18 cellular contexts compared by ENCODE assay signal in genomic region chr1:218600968-218601367, GRCh38.
DNase-seq lines count a peak whose midpoint lies in the region; ATAC-seq and TF ChIP-seq lines count a peak whose summit lies in the region.
"Had no signal": no experiment of that assay in that cellular context is flagged by ENCODE, and none has a peak within 500 bp of the region (broad histone marks: within the 10 kb centered on the region; RNA-seq: fewer than 3 reads in every experiment).

No MANE protein-coding gene starts in this region.

- TF ChIP-seq RAD21 in SK-N-SH (IDR thresholded peaks at IDR 0.05; ENCODE audit: low read length), result no peak

- H3K27ac ChIP-seq in SK-N-SH (ENCODE audit: low read depth in 2 of 2, low read length in 1 of 2), result 0 out of 4 replicates have a peak overlapping the region, but pooled peaks of 1 of the 2 experiments have one; percentile 9
- H3K27ac ChIP-seq in Panc1 (ENCODE audit: low read length), result peak overlapping the region; percentile 15; the same call in 1 of the 2 replicates
- no peak overlapping the region for H3K27ac ChIP-seq in foreskin keratinocyte
- H3K27ac ChIP-seq: ascending aorta, SJSA1, VCaP had no signal

- no peak for TF ChIP-seq EP300 in SK-N-SH (IDR thresholded peaks at IDR 0.05; ENCODE audit: borderline replicate concordance in 1 of 2, low read depth in 1 of 2, low read length in 1 of 2)

- TF ChIP-seq CTCF in SK-N-SH (IDR thresholded peaks at IDR 0.05) (no peak), Panc1 (IDR thresholded peaks at IDR 0.05) (no peak), foreskin keratinocyte (conservative IDR thresholded peaks at IDR 0.05) (no peak), mucosa of descending colon (IDR thresholded peaks at IDR 0.05) (no peak)

- no peak overlapping the region for H3K9ac ChIP-seq in SK-N-SH

- WGBS in SK-N-SH (ENCODE audit: low lambda C conversion rate), result 96% methylated on average over 3 of the region's 3 CpGs

- H2AFZ ChIP-seq in SK-N-SH (ENCODE audit: low read depth), result peak overlapping the region; percentile 58; the same call in 1 of the 2 replicates

- in situ Hi-C loops in Panc1 (cut with HindIII; ENCODE audit: low pct_unique_long_range_greater_than_20kb, low sequenced_read_pairs), result no loop called here

- H3K36me3 ChIP-seq in SK-N-SH (replicated peaks in 1 of 2; ENCODE audit: control insufficient read depth in 1 of 2, insufficient read depth in 2 of 2, low read length in 1 of 2) (no peaks in the 10 kb centered on the region), Panc1 (ENCODE audit: control insufficient read depth, insufficient read depth, low read length) (no peaks in the 10 kb centered on the region), mucosa of descending colon (ENCODE audit: low read depth) (no peaks in the 10 kb centered on the region)
- H3K36me3 ChIP-seq: ascending aorta, SJSA1 had no signal

- CTCF ChIA-PET in SK-N-SH (lab: Yijun Ruan, JAX), result no interaction called here
- CTCF ChIA-PET in Panc1 (lab: Charles Lee), result no interaction called here

- no peaks in the 10 kb centered on the region for H3K79me2 ChIP-seq in SK-N-SH (ENCODE audit: insufficient read depth)

- no peak overlapping the region for H3K4me3 ChIP-seq in SK-N-SH (ENCODE audit: low read depth in 2 of 2, low read length in 1 of 2)
- H3K4me3 ChIP-seq in Panc1 (ENCODE audit: low read depth in 2 of 2, low read length in 2 of 2), result no peak overlapping the region
- no peak overlapping the region for H3K4me3 ChIP-seq in mucosa of descending colon
- H3K4me3 ChIP-seq: ascending aorta, SJSA1 had no signal

- TF ChIP-seq POLR2A in GM18505 (IDR thresholded peaks at IDR 0.05; ENCODE audit: borderline replicate concordance, extremely low read depth, insufficient read depth, insufficient read length), result no peak

- intact Hi-C loops in Panc1 (cut with micrococcal nuclease; ENCODE audit: unreplicated experiment) (no loop called here), mucosa of descending colon (cut with DNase I, micrococcal nuclease) (no loop called here)

- H3K4me2 ChIP-seq in SK-N-SH, result no peak overlapping the region

- POLR2A ChIA-PET in SK-N-SH (lab: Yijun Ruan, JAX) (no interaction called here), Panc1 (lab: Charles Lee) (no interaction called here)

- H4K20me1 ChIP-seq in SK-N-SH (ENCODE audit: insufficient read depth), result no peaks in the 10 kb centered on the region

- H3K9me3 ChIP-seq in SK-N-SH, result no peaks in the 10 kb centered on the region
- H3K9me3 ChIP-seq in Panc1 (ENCODE audit: control insufficient read depth, insufficient read depth, low read depth, low read length), result no peaks in the 10 kb centered on the region
- H3K9me3 ChIP-seq in mucosa of descending colon, result peaks cover 2% of the 10 kb centered on the region
- H3K9me3 ChIP-seq: ascending aorta, SJSA1 had no signal

- BruUV-seq in Panc1 (replicated peaks; lab: Mats Ljungman, UMichigan), result no TSS peak

- H3K4me1 ChIP-seq in SK-N-SH (ENCODE audit: control insufficient read depth in 1 of 2, insufficient read depth in 2 of 2, low read depth in 1 of 2, low read length in 1 of 2) (peaks cover 0 to 3% of the 10 kb centered on the region in 2 experiments; a peak in 2 of 4 replicates), Panc1 (ENCODE audit: control insufficient read depth, insufficient read depth, low read length) (no peaks in the 10 kb centered on the region), foreskin keratinocyte (peaks cover 13% of the 10 kb centered on the region), mucosa of descending colon (ENCODE audit: low read depth) (no peaks in the 10 kb centered on the region)
- H3K4me1 ChIP-seq: ascending aorta, SJSA1 had no signal

- ATAC-seq in SK-N-SH treated with all-trans-retinoic acid at 6 μM for 48 hours (no peak), Panc1 (no peak), foreskin keratinocyte (peak; percentile 96), mucosa of descending colon (no peak), GM18505 (IDR thresholded peaks at IDR 0.05; ENCODE audit: unreplicated experiment) (no peak)
- ATAC-seq: T-helper 17 cell had no signal

- H3F3A ChIP-seq in SK-N-SH (replicated peaks; ENCODE audit: insufficient read depth), result no peaks in the 10 kb centered on the region

- DNase-seq in SK-N-SH, result no peak
- DNase-seq in Panc1 (ENCODE audit: low read depth, low spot score), result no peak
- DNase-seq in foreskin keratinocyte, result peak; percentile 72 to 85
- peak; percentile 15 for DNase-seq in renal cortical epithelial cell (ENCODE audit: low read depth)
- no peak for DNase-seq in mucosa of descending colon
- DNase-seq in epidermal melanocyte (ENCODE audit: insufficient read length, low spot score), result no peak
- DNase-seq: 8988T; activated CD4-positive, alpha-beta memory T cell treated with anti-CD3 and anti-CD28 coated beads for 36 hours; activated naive CD4-positive, alpha-beta T cell treated with anti-CD3 and anti-CD28 coated beads, Interleukin-2, amount 50 U/mL, for 16 hours; HCEC 1CT; NCI-H1436 treated with DMSO at 0.1 percent for 48 hours; NCI-H226; T-helper 17 cell had no signal

- no peaks in the 10 kb centered on the region for H3K9me2 ChIP-seq in SK-N-SH

- H3K27me3 ChIP-seq in SK-N-SH (ENCODE audit: insufficient read depth) (no peaks in the 10 kb centered on the region), Panc1 (ENCODE audit: control insufficient read depth, insufficient read depth, low read length) (no peaks in the 10 kb centered on the region), foreskin keratinocyte (no peaks in the 10 kb centered on the region)
- H3K27me3 ChIP-seq: ascending aorta, SJSA1 had no signal

TF ChIP-seq in SK-N-SH, 30 proteins besides CTCF, POLR2A, EP300 and RAD21:
- TF ChIP-seq SMC3 (IDR thresholded peaks at IDR 0.05; ENCODE audit: low read depth, low read length) (no peak), TEAD4 (IDR thresholded peaks at IDR 0.05; ENCODE audit: borderline replicate concordance, insufficient read depth) (no peak), FOXJ3 (CRISPR knock-in tag; IDR thresholded peaks at IDR 0.05) (no peak), GABPA (IDR thresholded peaks at IDR 0.05; ENCODE audit: low read depth) (no peak), ZBTB33 (IDR thresholded peaks at IDR 0.05; ENCODE audit: borderline replicate concordance, low read depth) (no peak), RFX5 (IDR thresholded peaks at IDR 0.05; ENCODE audit: low read length) (no peak), FOSL2 (IDR thresholded peaks at IDR 0.05; ENCODE audit: borderline replicate concordance, low read depth) (no peak), FOXM1 (IDR thresholded peaks at IDR 0.05; ENCODE audit: low read depth) (no peak)

TF ChIP-seq in SK-N-SH treated with all-trans-retinoic acid at 6 μM for 48 hours, 23 proteins besides CTCF, POLR2A, EP300 and RAD21:
- TF ChIP-seq ARNTL (CRISPR knock-in tag; IDR thresholded peaks at IDR 0.05; ENCODE audit: borderline replicate concordance, low read depth) (no peak), ZC3H10 (CRISPR knock-in tag; IDR thresholded peaks at IDR 0.05) (no peak), SNAI2 (CRISPR knock-in tag; IDR thresholded peaks at IDR 0.05) (no peak), OSR1 (CRISPR knock-in tag; IDR thresholded peaks at IDR 0.05) (no peak)

Comparison
In these comparisons a context has a peak if more than half of its experiments do, and no peak if none do; other contexts are left out.
1. DNase-seq: peak in foreskin keratinocyte (2 of 2) and renal cortical epithelial cell (single experiment); none in SK-N-SH (single experiment), Panc1 (single experiment), mucosa of descending colon (0 of 3) and epidermal melanocyte (single experiment).